7 cellular contexts compared by ENCODE assay signal in the genomic region with DNA sequence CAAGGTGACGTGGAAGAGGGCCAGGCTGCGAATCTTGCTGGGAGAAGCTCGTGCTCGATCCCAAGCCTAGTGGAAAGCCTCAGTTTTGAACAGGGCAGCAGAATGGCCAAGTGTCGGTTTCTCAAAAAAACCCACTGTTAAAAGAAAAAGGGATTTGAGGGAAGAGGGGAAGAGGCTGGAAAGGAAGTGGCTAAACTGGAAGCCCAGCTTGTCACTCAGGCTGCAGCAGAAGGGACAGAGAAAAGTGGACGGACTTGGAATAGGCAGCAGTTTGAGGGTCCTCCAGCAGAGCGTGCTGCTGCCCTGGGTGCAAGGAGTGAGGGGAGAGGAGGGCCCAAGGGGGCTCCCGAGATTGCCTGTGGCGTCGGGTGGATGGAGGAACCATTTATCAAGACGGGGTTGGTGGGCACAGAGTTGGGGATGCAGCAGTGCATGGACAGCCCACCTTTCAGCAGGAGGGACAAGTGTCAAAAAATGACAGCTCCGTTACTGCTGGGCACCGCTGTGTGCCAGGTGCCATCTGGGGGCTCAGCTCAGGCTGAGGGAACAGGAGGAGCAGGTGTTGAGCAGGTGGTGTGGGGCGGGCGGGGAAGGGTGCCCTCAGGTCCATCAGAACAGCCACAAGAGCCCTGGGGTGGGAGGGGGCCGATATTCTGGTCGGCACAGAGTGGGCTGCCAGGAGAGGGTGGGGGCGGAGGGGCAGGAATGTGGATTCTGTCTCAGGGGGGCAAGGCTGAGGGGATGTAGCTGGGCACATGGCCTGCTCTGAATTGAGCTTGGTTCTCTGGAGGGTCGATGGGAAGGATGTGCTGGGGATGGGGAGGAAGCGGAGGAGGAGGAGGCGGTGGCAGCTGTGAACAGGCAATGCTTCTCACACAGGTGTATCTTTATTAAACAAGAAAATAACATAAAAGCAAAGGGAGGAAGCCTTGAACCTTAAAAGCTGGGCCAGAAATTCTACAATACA.
DNase-seq lines count a peak whose midpoint lies in the region; ATAC-seq, FAIRE-seq and TF ChIP-seq lines count a peak whose summit lies in the region.
"Not testable (repeated sequence)": the region's sequence is repeated elsewhere in the genome, so short reads cannot be mapped to it uniquely, and the experiment has no call there.

No MANE protein-coding gene starts in this region.

- H3K56ac ChIP-seq in H1 (replicated peaks; ENCODE audit: insufficient read length, low read depth, low read length): not testable (repeated sequence)

- not testable (repeated sequence) for H3K27me3 ChIP-seq in WERI-Rb-1 (ENCODE audit: insufficient read depth, low read depth, severe bottlenecking); H1 (replicated peaks in 1 of 4; ENCODE audit: control insufficient read depth in 3 of 4, extremely low read depth in 1 of 4, insufficient read depth in 3 of 4, low read length in 3 of 4); lower lobe of right lung (ENCODE audit: low read depth)
- H3K27me3 ChIP-seq in osteoblast (ENCODE audit: insufficient read depth, low read length): peaks cover 21% of the 10 kb centered on the region

- not testable (repeated sequence) for H3K9me3 ChIP-seq in WERI-Rb-1 (ENCODE audit: severe bottlenecking); H1 (ENCODE audit: insufficient read depth in 2 of 2, low read depth in 1 of 2, low read length in 1 of 2); lower lobe of right lung; osteoblast (ENCODE audit: low read depth, low read length)

- ATAC-seq in lower lobe of right lung: not testable (repeated sequence)

- H3K14ac ChIP-seq in H1 (ENCODE audit: insufficient read length): not testable (repeated sequence)

- not testable (repeated sequence) for H2AK5ac ChIP-seq in H1 (ENCODE audit: low read depth, low read length)

- H4K8ac ChIP-seq in H1 (ENCODE audit: extremely low read depth, insufficient read depth, low read length): not testable (repeated sequence)

- not testable (repeated sequence) for H2BK120ac ChIP-seq in H1 (replicated peaks; ENCODE audit: low read depth, low read length)

- H3K23me2 ChIP-seq in H1 (ENCODE audit: low read depth, low read length): not testable (repeated sequence)

- H4K91ac ChIP-seq in H1 (replicated peaks; ENCODE audit: insufficient read length, low read length): not testable (repeated sequence)

- not testable (repeated sequence) for FAIRE-seq in H1 (lab: Jason Lieb, UNC)

- H3K23ac ChIP-seq in H1 (ENCODE audit: insufficient read length): not testable (repeated sequence)

- H3K18ac ChIP-seq in H1 (ENCODE audit: extremely low read depth, low read length): peak overlapping the region; percentile 48; the same call in 1 of the 2 replicates

- CTCF ChIA-PET in H1 (lab: Charles Lee; ENCODE audit: partially characterized antibody): interaction anchor here (0.7 to 2.0 kb wide), 4 partner anchors 27 to 36 kb away, joined by 3 to 12 read pairs (median 4); no protein-coding TSS in a partner anchor

- peak; percentile 44 to 62; a peak in 3 of 4 replicates for TF ChIP-seq RAD21 in H1 (IDR thresholded peaks at IDR 0.05 in 1 of 2, conservative IDR thresholded peaks at IDR 0.05 in 1 of 2; ENCODE audit: low read depth in 2 of 2, low read length in 2 of 2)

- not testable (repeated sequence) for H3K4ac ChIP-seq in H1 (replicated peaks; ENCODE audit: insufficient read length, low read depth, low read length)

- 85% methylated on average over 18 of the region's 21 CpGs; no CpG with 5 or more reads in 1 of the 2 experiments for WGBS in H1 (ENCODE audit: extremely low coverage in 1 of 2, insufficient coverage in 1 of 2, insufficient read length in 1 of 2, insufficient replicate concordance in 2 of 2, low coverage in 1 of 2, low lambda C conversion rate in 2 of 2, missing lambda C conversion rate in 1 of 2), 2 experiments

- not testable (repeated sequence) for H3K79me2 ChIP-seq in H1 (ENCODE audit: control insufficient read depth in 1 of 2, insufficient read depth in 2 of 2, low read length in 2 of 2); osteoblast (ENCODE audit: insufficient read depth, low read length)

- H3K4me3 ChIP-seq in WERI-Rb-1 (ENCODE audit: low read depth, low read length); H1 (ENCODE audit: extremely low read depth in 1 of 4, insufficient read depth in 2 of 4, low read depth in 3 of 4, low read length in 4 of 4); lower lobe of right lung; osteoblast (ENCODE audit: insufficient read depth, low read length): not testable (repeated sequence)

- POLR2A ChIA-PET in H1 (lab: Charles Lee; ENCODE audit: partially characterized antibody): interaction anchor here (0.9 to 1.3 kb wide), 2 partner anchors 27 to 36 kb away, joined by 3 read pairs; no protein-coding TSS in a partner anchor

- not testable (repeated sequence) for H4K5ac ChIP-seq in H1 (ENCODE audit: insufficient read length, low read depth, low read length)

- TF ChIP-seq EP300 in H1 (IDR thresholded peaks at IDR 0.05; ENCODE audit: borderline replicate concordance in 1 of 2, low read depth in 2 of 2, low read length in 2 of 2): not testable (repeated sequence)

- peak overlapping the region; percentile 60; the same call in 1 of the 2 replicates for H2BK12ac ChIP-seq in H1 (ENCODE audit: low read depth, low read length)

- H3K4me1 ChIP-seq in H1 (replicated peaks in 1 of 4; ENCODE audit: control insufficient read depth in 3 of 4, insufficient read depth in 4 of 4, low read length in 3 of 4): peaks cover 0 to 21% (median 11%) of the 10 kb centered on the region in 4 experiments; a peak in 6 of 7 replicates
- not testable (repeated sequence) for H3K4me1 ChIP-seq in lower lobe of right lung; osteoblast (ENCODE audit: insufficient read depth, low read length)

- H2BK5ac ChIP-seq in H1 (ENCODE audit: low read depth, low read length): not testable (repeated sequence)

- DNase-seq in NCI-H1417 (lab: John Stamatoyannopoulos, UW): peak in 2 of 3 experiments; percentile 77 to 85
- DNase-seq in NCI-H748 (lab: John Stamatoyannopoulos, UW; ENCODE audit: unreplicated experiment): peak; percentile 35
- DNase-seq in WERI-Rb-1; H1 (ENCODE audit: low read depth in 1 of 2, low spot score in 2 of 2): not testable (repeated sequence)
- peak; percentile 44 for DNase-seq in lower lobe of right lung
- peak; percentile 31 for DNase-seq in osteoblast (ENCODE audit: insufficient read length, low spot score, missing footprints)

- H3K4me2 ChIP-seq in H1 (ENCODE audit: insufficient read depth in 1 of 2, low read depth in 2 of 2, low read length in 2 of 2); osteoblast (ENCODE audit: insufficient read depth, low read length): not testable (repeated sequence)

- H3K9ac ChIP-seq in H1 (replicated peaks in 1 of 4; ENCODE audit: extremely low read depth in 1 of 4, low read depth in 3 of 4, low read length in 3 of 4): not testable (repeated sequence)

- not testable (repeated sequence) for H3K36me3 ChIP-seq in WERI-Rb-1; H1 (ENCODE audit: control insufficient read depth in 2 of 4, insufficient read depth in 4 of 4, low read length in 3 of 4); lower lobe of right lung; osteoblast (ENCODE audit: insufficient read depth, low read length)

- not testable (repeated sequence) for H2BK15ac ChIP-seq in H1 (ENCODE audit: low read length)

- not testable (repeated sequence) for H2AFZ ChIP-seq in H1 (ENCODE audit: low read length); osteoblast (ENCODE audit: low read length)

- not testable (repeated sequence) for H3K27ac ChIP-seq in WERI-Rb-1; H1 (ENCODE audit: low read depth, low read length); lower lobe of right lung; osteoblast (ENCODE audit: low read depth, low read length)

- not testable (repeated sequence) for H4K20me1 ChIP-seq in H1 (replicated peaks in 1 of 2; ENCODE audit: control insufficient read depth in 1 of 2, insufficient read depth in 2 of 2, low read length in 2 of 2); osteoblast (ENCODE audit: insufficient read depth, low read length)

- not testable (repeated sequence) for H3K79me1 ChIP-seq in H1 (ENCODE audit: low read depth, low read length)

- not testable (repeated sequence) for TF ChIP-seq POLR2A in H1 (IDR thresholded peaks at IDR 0.05; ENCODE audit: control extremely low read depth in 1 of 2, low read depth in 2 of 2, low read length in 2 of 2)

- intact Hi-C loops in lower lobe of right lung (cut with DNase I): not testable (repeated sequence)

- H2BK20ac ChIP-seq in H1 (ENCODE audit: low read length): 0 out of 2 replicates have a peak overlapping the region, but pooled peaks have one; percentile 48

- 0 out of 3 replicates have a peak, but pooled peaks have one; percentile 9 for TF ChIP-seq CTCF in GM12872 (IDR thresholded peaks at IDR 0.05; ENCODE audit: insufficient read depth, low read depth, low read length)
- peak; percentile 46 for TF ChIP-seq CTCF in WERI-Rb-1 (IDR thresholded peaks at IDR 0.05; ENCODE audit: low read depth, low read length)
- peak; percentile 39 to 48 (median 47); a peak in 3 of 4 replicates for TF ChIP-seq CTCF in H1 (IDR thresholded peaks at IDR 0.05; ENCODE audit: control extremely low read depth in 1 of 3, insufficient read depth in 1 of 3, low read depth in 1 of 3, low read length in 3 of 3)
- TF ChIP-seq CTCF in lower lobe of right lung (IDR thresholded peaks at IDR 0.05); osteoblast (IDR thresholded peaks at IDR 0.05; ENCODE audit: extremely low read depth, low read depth, low read length): not testable (repeated sequence)
